In the genomic region with DNA sequence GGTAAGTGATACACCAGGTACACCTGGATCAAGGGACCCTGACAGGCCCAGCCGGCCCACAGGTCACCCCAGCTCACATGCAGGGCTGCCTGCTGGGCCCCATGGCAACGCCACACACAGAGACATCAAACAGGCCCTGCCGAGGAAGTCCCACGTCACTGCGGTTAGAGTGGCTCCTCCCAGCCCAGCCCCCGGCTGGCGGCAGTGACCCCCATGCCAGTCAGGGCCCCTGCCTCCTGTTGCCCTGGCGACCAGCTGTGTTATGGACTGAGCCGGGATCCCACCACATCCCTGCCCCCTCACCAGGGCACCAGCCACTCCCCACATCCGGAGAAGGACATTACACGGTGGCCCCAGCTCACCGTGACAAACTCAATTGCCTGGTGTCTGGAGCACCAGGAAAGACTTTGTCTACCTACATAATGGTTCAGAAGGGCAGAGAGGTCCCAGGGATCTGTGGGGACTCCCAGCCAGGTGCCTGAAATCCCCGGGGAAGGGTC, we compare ENCODE assay signal across 8 cellular contexts. TPM values are rescaled to one million over a fixed set of nuclear protein-coding genes. Genes with fewer than 3 reads are reported as not detected.
DNase-seq lines count a peak whose midpoint lies in the region; ATAC-seq and TF ChIP-seq lines count a peak whose summit lies in the region.

No MANE protein-coding gene starts in this region.

- ATAC-seq in GM19324 (IDR thresholded peaks at IDR 0.05; ENCODE audit: low FRiP score, unreplicated experiment) (peak; percentile 45), HG03521 (IDR thresholded peaks at IDR 0.05; ENCODE audit: unreplicated experiment) (peak; percentile 44), Right ventricle myocardium superior (ENCODE audit: poor library complexity) (peak; percentile 33)

- H3K4me1 ChIP-seq in prostate gland (replicated peaks) (peaks cover 16% of the 10 kb centered on the region), urinary bladder (ENCODE audit: insufficient read depth) (peaks cover 2% of the 10 kb centered on the region)

- H3K36me3 ChIP-seq in prostate gland, result no peaks in the 10 kb centered on the region
- H3K36me3 ChIP-seq in urinary bladder (ENCODE audit: insufficient read depth), result no peaks in the 10 kb centered on the region

- no peaks in the 10 kb centered on the region for H3K9me3 ChIP-seq in prostate gland

- TF ChIP-seq CTCF in prostate gland (IDR thresholded peaks at IDR 0.05), result no peak

- TF ChIP-seq POLR2A in prostate gland (IDR thresholded peaks at IDR 0.05), result peak; percentile 33

- DNase-seq in CD1c-positive myeloid dendritic cell (ENCODE audit: extremely low spot score), result peak; percentile 98
- DNase-seq in SK-N-DZ (ENCODE audit: low spot score), result peak; percentile 86
- peak; percentile 78 for DNase-seq in activated naive CD4-positive, alpha-beta T cell treated with anti-CD3 and anti-CD28 coated beads, Interleukin-2, amount 50 U/mL, for 16 hours
- peak; percentile 93 for DNase-seq in Right ventricle myocardium superior
- peak; percentile 75 for DNase-seq in prostate gland (ENCODE audit: low spot score)

- intact Hi-C loops in Right ventricle myocardium superior (cut with DNase I) (no loop called here), prostate gland (cut with DNase I) (no loop called here)

- 16% methylated on average over 13 of the region's 13 CpGs for WGBS in prostate gland
- 8% methylated on average over 13 of the region's 13 CpGs for WGBS in urinary bladder

- H3K4me3 ChIP-seq in prostate gland, result peak overlapping the region in 1 of 2 donors; percentile 51
- H3K4me3 ChIP-seq in urinary bladder (ENCODE audit: low read depth, low read length), result no peak overlapping the region

- H3K27ac ChIP-seq in prostate gland, result peak overlapping the region; percentile 98 to 99
- H3K27ac ChIP-seq in urinary bladder (ENCODE audit: low read depth), result peak overlapping the region; percentile 100

- H3K27me3 ChIP-seq in prostate gland (replicated peaks; ENCODE audit: insufficient read depth), result no peaks in the 10 kb centered on the region

RNA-seq across cellular contexts. Expression of a gene that starts 30.4 kb away (rescaled TPM):
- 0.72 and 0.95 TPM in 2 replicates for polyA plus RNA-seq in SK-N-DZ (2014; cell fraction: cytosol; rRNA removed)
- polyA plus RNA-seq in SK-N-DZ (2014; cell fraction: nucleus; rRNA removed), result 14.5 and 24.4 TPM in 2 replicates
- total RNA-seq in Right ventricle myocardium superior, result 1.8 TPM
- total RNA-seq in prostate gland, result 1 to 10 TPM in 1 of 2 donors, not detected in 1; 1.5 TPM
- total RNA-seq in urinary bladder, result not detected
- 0.57 TPM for polyA plus RNA-seq in urinary bladder

RNA-seq across cellular contexts. Expression of a gene that starts 51.3 kb away (rescaled TPM):
- 6.1 and 6.4 TPM in 2 replicates for polyA plus RNA-seq in SK-N-DZ (2014; cell fraction: cytosol; rRNA removed)
- polyA plus RNA-seq in SK-N-DZ (2014; cell fraction: nucleus; rRNA removed), result 4.0 and 11.4 TPM in 2 replicates
- total RNA-seq in Right ventricle myocardium superior (2.7 TPM), prostate gland (10 to 100 TPM in 1 of 2 donors, 1 to 10 TPM in 1; 9.7 to 14.2 TPM), urinary bladder (2.5 TPM)
- 2.2 TPM for polyA plus RNA-seq in urinary bladder

RNA-seq across cellular contexts. Expression of a gene that starts 59.3 kb away (rescaled TPM):
- 5.6 and 10.4 TPM in 2 replicates for polyA plus RNA-seq in SK-N-DZ (2014; cell fraction: cytosol; rRNA removed)
- polyA plus RNA-seq in SK-N-DZ (2014; cell fraction: nucleus; rRNA removed), result 16.4 and 31.3 TPM in 2 replicates
- total RNA-seq in Right ventricle myocardium superior (0.81 TPM), prostate gland (10 to 100 TPM in 1 of 2 donors, 1 to 10 TPM in 1; 2.0 to 12.6 TPM), urinary bladder (2.0 TPM)
- 2.2 TPM for polyA plus RNA-seq in urinary bladder

RNA-seq across cellular contexts. Expression of a gene that starts 59.4 kb away (rescaled TPM):
- 17.1 and 19.8 TPM in 2 replicates for polyA plus RNA-seq in SK-N-DZ (2014; cell fraction: cytosol; rRNA removed)
- polyA plus RNA-seq in SK-N-DZ (2014; cell fraction: nucleus; rRNA removed), result 56.8 and 60.6 TPM in 2 replicates
- total RNA-seq in Right ventricle myocardium superior (20.0 TPM), prostate gland (10 to 100 TPM; 40.9 to 64.8 TPM), urinary bladder (7.3 TPM)
- 25.8 TPM for polyA plus RNA-seq in urinary bladder
